Comparison of ENCODE assay signal across 10 cellular contexts in genomic region chr19:17671906-17672305, GRCh38. TPM values are rescaled to one million over a fixed set of nuclear protein-coding genes. Genes with fewer than 3 reads are reported as not detected.
A peak's percentile ranks its signal among the peaks of the same experiment; 100 is the strongest.
DNase-seq lines count a peak whose midpoint lies in the region; ATAC-seq, FAIRE-seq and TF ChIP-seq lines count a peak whose summit lies in the region.
"Had no signal": no experiment of that assay in that cellular context is flagged by ENCODE, and none has a peak within 500 bp of the region (broad histone marks: within the 10 kb centered on the region; RNA-seq: fewer than 3 reads in every experiment).

No MANE protein-coding gene starts in this region.

- H3K36me3 Mint-ChIP-seq in endothelial cell (ENCODE audit: low read depth, unreplicated experiment): no peaks in the 10 kb centered on the region

- no peaks in the 10 kb centered on the region for H3K4me1 ChIP-seq in A549
- H3K4me1 ChIP-seq in Panc1 (ENCODE audit: control insufficient read depth, insufficient read depth, low read length): no peaks in the 10 kb centered on the region
- H3K4me1 ChIP-seq in upper lobe of left lung: no peaks in the 10 kb centered on the region

- TF ChIP-seq CTCF in A549 (IDR thresholded peaks at IDR 0.05) (no peak), GM12864 (IDR thresholded peaks at IDR 0.05; ENCODE audit: low read depth, low read length, missing control alignments) (no peak), Panc1 (IDR thresholded peaks at IDR 0.05) (no peak), endothelial cell (IDR thresholded peaks at IDR 0.05; ENCODE audit: unreplicated experiment) (no peak), upper lobe of left lung (IDR thresholded peaks at IDR 0.05) (no peak)

- no TSS peak for BruUV-seq in Panc1 (replicated peaks; lab: Mats Ljungman, UMichigan)

- H3K27me3 Mint-ChIP-seq in endothelial cell (ENCODE audit: unreplicated experiment): peaks cover 3% of the 10 kb centered on the region

- intact Hi-C loops in Panc1 (cut with micrococcal nuclease; ENCODE audit: unreplicated experiment): no loop called here

- FAIRE-seq in A549 (lab: Jason Lieb, UNC): no peak

- CTCF ChIA-PET in A549 (lab: Yijun Ruan, JAX) (no interaction called here), Panc1 (lab: Charles Lee) (no interaction called here)

- H3K36me3 ChIP-seq in Panc1 (ENCODE audit: control insufficient read depth, insufficient read depth, low read length) (no peaks in the 10 kb centered on the region), upper lobe of left lung (no peaks in the 10 kb centered on the region)
- H3K36me3 ChIP-seq: thoracic aorta had no signal

- H3K4me2 ChIP-seq in A549: no peak overlapping the region

- H3K9me3 Mint-ChIP-seq in endothelial cell (ENCODE audit: unreplicated experiment): no peaks in the 10 kb centered on the region
- H3K9me3 Mint-ChIP-seq: T-helper 2 cell treated with Interferon-gamma antibody and Interleukin-4, amounts not matched to agents 5 μg/mL and 100 μg/mL, for 36 hours had no signal

- DNase-seq in A549 (ENCODE audit: low read depth in 1 of 2, low spot score in 1 of 2) (peak in 1 of 2 experiments; percentile 76), GM12864 (ENCODE audit: low read depth) (peak; percentile 25), Panc1 (ENCODE audit: low read depth, low spot score) (no peak), endothelial cell (ENCODE audit: low spot score) (peak; percentile 29), glomerular visceral epithelial cell (ENCODE audit: extremely low spot score) (no peak), SHP77 treated with DMSO at 0.1 percent for 48 hours (lab: John Stamatoyannopoulos, UW) (no peak), substantia nigra (lab: John Stamatoyannopoulos, UW) (no peak), upper lobe of left lung (no peak)

- WGBS in A549 (ENCODE audit: missing lambda C conversion rate): 29% methylated on average over 2 of the region's 2 CpGs
- WGBS in upper lobe of left lung, 2 donors: 80 to 88% methylated on average over 2 of the region's 2 CpGs

- no peaks in the 10 kb centered on the region for H3K4me1 Mint-ChIP-seq in endothelial cell (ENCODE audit: unreplicated experiment)

- no peaks in the 10 kb centered on the region for H3K9me3 ChIP-seq in A549
- H3K9me3 ChIP-seq in Panc1 (ENCODE audit: control insufficient read depth, insufficient read depth, low read depth, low read length): no peaks in the 10 kb centered on the region
- no peaks in the 10 kb centered on the region for H3K9me3 ChIP-seq in upper lobe of left lung
- H3K9me3 ChIP-seq: thoracic aorta had no signal

- in situ Hi-C loops in Panc1 (cut with HindIII; ENCODE audit: low pct_unique_long_range_greater_than_20kb, low sequenced_read_pairs): no loop called here

- H3K27me3 ChIP-seq in Panc1 (ENCODE audit: control insufficient read depth, insufficient read depth, low read length) (no peaks in the 10 kb centered on the region), upper lobe of left lung (no peaks in the 10 kb centered on the region)

- ATAC-seq in A549: peak; percentile 64 to 84; a peak in 4 of 6 replicates
- peak; percentile 75 for ATAC-seq in Panc1
- ATAC-seq in upper lobe of left lung (ENCODE audit: low FRiP score in 2 of 2): no peak

- no peak overlapping the region for H3K4me3 ChIP-seq in A549
- H3K4me3 ChIP-seq in GM12864 (ENCODE audit: low read depth, low read length): no peak overlapping the region
- no peak overlapping the region for H3K4me3 ChIP-seq in Panc1 (ENCODE audit: low read depth in 2 of 2, low read length in 2 of 2)
- H3K4me3 ChIP-seq in upper lobe of left lung: no peak overlapping the region
- H3K4me3 ChIP-seq: thoracic aorta had no signal

- no peak for TF ChIP-seq RAD21 in A549 (conservative IDR thresholded peaks at IDR 0.05 in 1 of 2, IDR thresholded peaks at IDR 0.05 in 1 of 2)

- no peak overlapping the region for H3K27ac Mint-ChIP-seq in endothelial cell (ENCODE audit: unreplicated experiment)
- H3K27ac Mint-ChIP-seq: T-helper 2 cell treated with Interferon-gamma antibody and Interleukin-4, amounts not matched to agents 5 μg/mL and 100 μg/mL, for 36 hours had no signal

- H3K27ac ChIP-seq in A549: no peak overlapping the region
- H3K27ac ChIP-seq in Panc1 (ENCODE audit: low read length): no peak overlapping the region
- no peak overlapping the region for H3K27ac ChIP-seq in substantia nigra (ENCODE audit: low read depth, low read length, poor library complexity, severe bottlenecking)
- no peak overlapping the region for H3K27ac ChIP-seq in upper lobe of left lung
- H3K27ac ChIP-seq: thoracic aorta had no signal

- TF ChIP-seq EP300 in A549 (IDR thresholded peaks at IDR 0.05) (no peak), upper lobe of left lung (IDR thresholded peaks at IDR 0.05) (no peak)

- no peak overlapping the region for H3K4me3 Mint-ChIP-seq in endothelial cell (ENCODE audit: unreplicated experiment)
- H3K4me3 Mint-ChIP-seq: T-helper 2 cell treated with Interferon-gamma antibody and Interleukin-4, amounts not matched to agents 5 μg/mL and 100 μg/mL, for 36 hours had no signal

- POLR2A ChIA-PET in A549 (lab: Yijun Ruan, JAX) (no interaction called here), Panc1 (lab: Charles Lee) (no interaction called here)

- TF ChIP-seq POLR2A in A549 (IDR thresholded peaks at IDR 0.05; ENCODE audit: low read length) (no peak), upper lobe of left lung (IDR thresholded peaks at IDR 0.05) (no peak)

TF ChIP-seq in A549, 52 proteins besides CTCF, POLR2A, EP300 and RAD21:
- TF ChIP-seq, protein P1, sequence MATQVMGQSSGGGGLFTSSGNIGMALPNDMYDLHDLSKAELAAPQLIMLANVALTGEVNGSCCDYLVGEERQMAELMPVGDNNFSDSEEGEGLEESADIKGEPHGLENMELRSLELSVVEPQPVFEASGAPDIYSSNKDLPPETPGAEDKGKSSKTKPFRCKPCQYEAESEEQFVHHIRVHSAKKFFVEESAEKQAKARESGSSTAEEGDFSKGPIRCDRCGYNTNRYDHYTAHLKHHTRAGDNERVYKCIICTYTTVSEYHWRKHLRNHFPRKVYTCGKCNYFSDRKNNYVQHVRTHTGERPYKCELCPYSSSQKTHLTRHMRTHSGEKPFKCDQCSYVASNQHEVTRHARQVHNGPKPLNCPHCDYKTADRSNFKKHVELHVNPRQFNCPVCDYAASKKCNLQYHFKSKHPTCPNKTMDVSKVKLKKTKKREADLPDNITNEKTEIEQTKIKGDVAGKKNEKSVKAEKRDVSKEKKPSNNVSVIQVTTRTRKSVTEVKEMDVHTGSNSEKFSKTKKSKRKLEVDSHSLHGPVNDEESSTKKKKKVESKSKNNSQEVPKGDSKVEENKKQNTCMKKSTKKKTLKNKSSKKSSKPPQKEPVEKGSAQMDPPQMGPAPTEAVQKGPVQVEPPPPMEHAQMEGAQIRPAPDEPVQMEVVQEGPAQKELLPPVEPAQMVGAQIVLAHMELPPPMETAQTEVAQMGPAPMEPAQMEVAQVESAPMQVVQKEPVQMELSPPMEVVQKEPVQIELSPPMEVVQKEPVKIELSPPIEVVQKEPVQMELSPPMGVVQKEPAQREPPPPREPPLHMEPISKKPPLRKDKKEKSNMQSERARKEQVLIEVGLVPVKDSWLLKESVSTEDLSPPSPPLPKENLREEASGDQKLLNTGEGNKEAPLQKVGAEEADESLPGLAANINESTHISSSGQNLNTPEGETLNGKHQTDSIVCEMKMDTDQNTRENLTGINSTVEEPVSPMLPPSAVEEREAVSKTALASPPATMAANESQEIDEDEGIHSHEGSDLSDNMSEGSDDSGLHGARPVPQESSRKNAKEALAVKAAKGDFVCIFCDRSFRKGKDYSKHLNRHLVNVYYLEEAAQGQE (IDR thresholded peaks at IDR 0.05): no peak
- TF ChIP-seq, protein P2, sequence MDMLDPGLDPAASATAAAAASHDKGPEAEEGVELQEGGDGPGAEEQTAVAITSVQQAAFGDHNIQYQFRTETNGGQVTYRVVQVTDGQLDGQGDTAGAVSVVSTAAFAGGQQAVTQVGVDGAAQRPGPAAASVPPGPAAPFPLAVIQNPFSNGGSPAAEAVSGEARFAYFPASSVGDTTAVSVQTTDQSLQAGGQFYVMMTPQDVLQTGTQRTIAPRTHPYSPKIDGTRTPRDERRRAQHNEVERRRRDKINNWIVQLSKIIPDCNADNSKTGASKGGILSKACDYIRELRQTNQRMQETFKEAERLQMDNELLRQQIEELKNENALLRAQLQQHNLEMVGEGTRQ (IDR thresholded peaks at IDR 0.05): peak; percentile 75

RNA-seq across cellular contexts. Expression of gene UNC13A, which starts 16.2 kb away (rescaled TPM):
- polyA plus RNA-seq in A549 (2011; rRNA removed): 4.2 and 5.5 TPM in 2 replicates
- 0.83 and 1.1 TPM in 2 replicates for polyA plus RNA-seq in A549 (2012; cell fraction: cytosol; rRNA removed)
- polyA plus RNA-seq in A549 (2012; cell fraction: nucleus; rRNA removed): 3.4 and 3.9 TPM in 2 replicates
- polyA plus RNA-seq in A549 (2017; fragmentation: RNase III; extraction: RNeasy Plus Mini Kit Qiagen cat#74134 plus additional on column Dnase treatment): 2.6 to 3.1 TPM (median 2.8 TPM) in 3 replicates
- polyA minus RNA-seq in A549 (2011; rRNA and poly(A)+ RNA removed): 6.7 and 8.2 TPM in 2 replicates
- 0.46 TPM for total RNA-seq in Panc1 (2021; ENCODE audit: unreplicated experiment)
- polyA plus RNA-seq in Panc1 (2012; ENCODE audit: insufficient read length): 0.46 TPM
- total RNA-seq in endothelial cell (ENCODE audit: unreplicated experiment): 1.2 TPM
- total RNA-seq in upper lobe of left lung: under 1 TPM in 5 of 6 donors, not detected in 1; under 0.01 to 0.54 (median 0.33) TPM

RNA-seq across cellular contexts. Expression of gene MAP1S, which starts 47.4 kb away (rescaled TPM):
- polyA plus RNA-seq in A549 (2011; rRNA removed) (8.3 and 10.6 TPM in 2 replicates), A549 (2017; fragmentation: RNase III; extraction: RNeasy Plus Mini Kit Qiagen cat#74134 plus additional on column Dnase treatment) (23.2 to 26.9 TPM (median 26.4 TPM) in 3 replicates)
- 29.2 and 30.3 TPM in 2 replicates for polyA plus RNA-seq in A549 (2012; cell fraction: cytosol; rRNA removed)
- polyA plus RNA-seq in A549 (2012; cell fraction: nucleus; rRNA removed): 56.0 and 85.3 TPM in 2 replicates
- polyA minus RNA-seq in A549 (2011; rRNA and poly(A)+ RNA removed): 19.2 and 23.6 TPM in 2 replicates
- total RNA-seq in Panc1 (2021; ENCODE audit: unreplicated experiment) (56.6 TPM), endothelial cell (ENCODE audit: unreplicated experiment) (173 TPM), upper lobe of left lung (10 to 100 TPM; 23.6 to 87.9 (median 63.7) TPM)
- polyA plus RNA-seq in Panc1 (2012; ENCODE audit: insufficient read length): 93.7 TPM

Comparison
In these comparisons a context has a peak if more than half of its experiments do, and no peak if none do; other contexts are left out.
1. ATAC-seq: peak in A549 (2 of 2) and Panc1 (single experiment); none in upper lobe of left lung (0 of 2).
2. DNase-seq: peak in GM12864 (single experiment) and endothelial cell (single experiment); none in Panc1 (single experiment), glomerular visceral epithelial cell (single experiment), SHP77 treated with DMSO at 0.1 percent for 48 hours (single experiment), substantia nigra (0 of 49) and upper lobe of left lung (0 of 2).